9 cellular contexts compared by ENCODE assay signal in the genomic region with DNA sequence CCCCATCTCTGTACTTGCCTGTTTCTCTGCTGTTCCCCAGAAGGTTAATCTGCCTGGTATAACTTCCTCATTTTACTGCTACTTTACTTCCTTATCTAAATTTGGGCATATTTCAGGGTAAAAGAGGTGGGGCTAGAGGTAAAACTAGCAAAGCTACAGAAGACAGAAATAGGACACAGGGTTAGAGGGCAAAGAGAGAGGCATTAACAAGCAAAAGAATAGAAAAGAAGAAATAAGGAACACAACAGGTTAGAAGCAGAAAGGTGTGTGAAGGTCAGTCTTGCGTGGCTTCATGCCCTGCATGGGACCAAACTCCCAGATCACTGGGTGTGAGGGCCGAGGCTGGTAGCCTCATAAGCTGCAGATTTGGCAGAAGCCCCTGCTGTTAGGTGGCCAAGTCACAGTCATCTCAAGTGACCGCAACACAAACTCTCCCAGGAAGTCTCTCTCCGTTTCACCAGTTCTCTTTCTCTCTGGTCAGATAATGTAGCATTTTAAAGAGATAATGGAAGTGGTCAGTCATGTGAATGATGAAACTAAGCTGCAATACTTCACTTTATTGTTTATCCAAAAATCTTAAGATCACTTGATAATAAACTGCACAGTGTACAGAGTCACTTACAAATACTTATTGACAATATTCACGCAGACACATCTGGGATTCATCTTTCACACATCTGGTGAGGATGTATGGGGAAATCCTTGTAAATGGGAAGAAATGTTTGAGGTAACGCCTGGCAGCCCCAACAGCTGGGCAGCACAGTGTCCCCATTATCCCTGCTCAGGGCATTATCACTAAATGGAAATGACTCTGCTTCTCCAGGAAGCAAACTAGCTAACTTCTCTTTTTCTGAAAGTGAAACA.
DNase-seq lines count a peak whose midpoint lies in the region; ATAC-seq and TF ChIP-seq lines count a peak whose summit lies in the region.
"Had no signal": no experiment of that assay in that cellular context is flagged by ENCODE, and none has a peak within 500 bp of the region (broad histone marks: within the 10 kb centered on the region; RNA-seq: fewer than 3 reads in every experiment).

No MANE protein-coding gene starts in this region.

- no peaks in the 10 kb centered on the region for H3K36me3 ChIP-seq in GM06990 (ENCODE audit: control insufficient read depth, insufficient read depth, low read length)

- no peaks in the 10 kb centered on the region for H3K27me3 ChIP-seq in GM06990 (replicated peaks; ENCODE audit: control insufficient read depth, insufficient read depth, low read length)

- DNase-seq in GM06990 (ENCODE audit: extremely low read depth, insufficient read length) (peak; percentile 72), NCI-H1092 treated with DMSO at 0.1 percent for 48 hours (lab: John Stamatoyannopoulos, UW) (no peak), NCI-H510A treated with DMSO at 0.1 percent for 48 hours (lab: John Stamatoyannopoulos, UW) (no peak), RWPE1 (ENCODE audit: low spot score) (no peak), COLO668 (lab: John Stamatoyannopoulos, UW; ENCODE audit: unreplicated experiment) (no peak)
- no peak for DNase-seq in effector memory CD8-positive, alpha-beta T cell
- DNase-seq: stimulated activated CD4-positive, alpha-beta T cell treated with anti-CD3 and anti-CD28 coated beads, Interleukin-12 subunit alpha, Interleukin-12 subunit beta, amount 100 ng/mL, for 4 hours had no signal

- H3K9me3 Mint-ChIP-seq in effector memory CD8-positive, alpha-beta T cell, result peaks cover 0 to 1% of the 10 kb centered on the region in 2 donors

- no peaks in the 10 kb centered on the region for H3K27me3 Mint-ChIP-seq in effector memory CD8-positive, alpha-beta T cell

- POLR2A ChIA-PET in RWPE1 (lab: Yijun Ruan, JAX; ENCODE audit: low non-redundant PET), result interaction anchor here (0.5 kb wide), 1 partner anchor 12 kb away, joined by 3 read pairs; no protein-coding TSS in a partner anchor

- ATAC-seq in GM21390 (IDR thresholded peaks at IDR 0.05; ENCODE audit: unreplicated experiment) (peak; percentile 54), HG03571 (IDR thresholded peaks at IDR 0.05; ENCODE audit: unreplicated experiment) (peak; percentile 65)
- ATAC-seq in effector memory CD8-positive, alpha-beta T cell (replicated peaks), result peak; percentile 67

- H3K27ac ChIP-seq in RWPE1, result no peak overlapping the region

- peak overlapping the region; percentile 32; the same call in 1 of the 2 replicates for H3K4me3 ChIP-seq in GM06990 (replicated peaks; ENCODE audit: low read depth, low read length)

- CTCF ChIA-PET in RWPE1 (lab: Yijun Ruan, JAX), result no interaction called here

- peak overlapping the region in 1 of 2 donors; percentile 1 for H3K4me3 Mint-ChIP-seq in effector memory CD8-positive, alpha-beta T cell

- peaks cover 17 to 30% of the 10 kb centered on the region in 2 donors for H3K4me1 Mint-ChIP-seq in effector memory CD8-positive, alpha-beta T cell (ENCODE audit: low read depth in 2 of 2)

- H3K36me3 Mint-ChIP-seq in effector memory CD8-positive, alpha-beta T cell (ENCODE audit: insufficient read depth), result no peaks in the 10 kb centered on the region

- H3K27ac Mint-ChIP-seq in effector memory CD8-positive, alpha-beta T cell, result peak overlapping the region in 1 of 2 donors; percentile 87

- TF ChIP-seq CTCF in GM06990 (IDR thresholded peaks at IDR 0.05; ENCODE audit: insufficient read depth, low read length, poor library complexity, severe bottlenecking), result no peak
- no peak for TF ChIP-seq CTCF in RWPE1 (conservative IDR thresholded peaks at IDR 0.05; ENCODE audit: low read depth)
